21 cellular contexts compared by ENCODE assay signal in the genomic region with DNA sequence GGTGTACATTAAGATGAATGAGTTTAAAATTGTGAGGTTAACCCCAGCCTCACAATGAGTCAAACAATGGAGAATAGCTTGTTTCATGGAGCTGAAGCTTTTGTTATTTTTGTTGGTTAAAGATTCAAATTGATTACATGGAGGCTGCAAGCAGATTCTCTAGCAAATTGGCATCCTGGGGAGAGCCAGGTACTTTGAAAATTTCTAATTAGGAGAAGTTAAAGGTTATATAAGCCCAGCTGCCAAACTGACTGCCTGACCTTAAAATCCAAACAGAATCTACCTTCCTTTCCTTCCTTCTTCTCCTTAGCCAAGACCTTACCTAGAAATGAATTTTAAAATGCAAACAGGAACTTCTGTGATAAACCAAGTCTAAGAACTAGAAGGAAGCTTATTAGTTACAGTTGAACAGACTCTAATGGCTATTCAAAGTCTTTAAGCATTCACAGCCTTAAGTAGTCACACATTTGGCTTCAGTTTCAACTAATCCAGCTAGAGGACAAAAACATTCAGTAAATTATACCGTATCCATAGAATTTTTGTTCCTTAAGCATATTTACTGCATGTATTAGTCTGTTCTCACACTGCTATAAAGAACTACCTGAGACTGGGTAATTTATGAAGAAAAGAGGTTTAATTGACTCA. TPM values are rescaled to one million over a fixed set of nuclear protein-coding genes. Genes with fewer than 3 reads are reported as not detected.
DNase-seq lines count a peak whose midpoint lies in the region; ATAC-seq and TF ChIP-seq lines count a peak whose summit lies in the region.
"Had no signal": no experiment of that assay in that cellular context is flagged by ENCODE, and none has a peak within 500 bp of the region (broad histone marks: within the 10 kb centered on the region; RNA-seq: fewer than 3 reads in every experiment).

No MANE protein-coding gene starts in this region.

- peak; percentile 33 for ATAC-seq in stimulated activated naive CD8-positive, alpha-beta T cell treated with anti-CD3 and anti-CD28 coated beads, Interleukin-15, Interleukin-2, amounts not matched to agents 100 U/mL and 50 U/mL, for 24 hours
- no peak for ATAC-seq in stimulated activated naive CD8-positive, alpha-beta T cell treated with anti-CD3 and anti-CD28 coated beads, Interleukin-15, amount 100 ng/mL, for 72 hours
- peak; percentile 25 for ATAC-seq in activated T-helper 17 cell treated with anti-CD3 and anti-CD28 coated beads, Interleukin-2, amount 50 U/mL, for 72 hours (replicated peaks)
- ATAC-seq in body of pancreas (no peak), GM18909 (IDR thresholded peaks at IDR 0.05; ENCODE audit: poor library complexity, unreplicated experiment) (no peak)
- ATAC-seq: CD8-positive, alpha-beta T cell; Right ventricle myocardium inferior had no signal

- no peaks in the 10 kb centered on the region for H3K9me3 ChIP-seq in neural progenitor cell (ENCODE audit: low read depth)
- no peaks in the 10 kb centered on the region for H3K9me3 ChIP-seq in body of pancreas
- H3K9me3 ChIP-seq: Peyer's patch had no signal

- no peaks in the 10 kb centered on the region for H3K27me3 ChIP-seq in neural progenitor cell
- no peaks in the 10 kb centered on the region for H3K27me3 ChIP-seq in body of pancreas
- H3K27me3 ChIP-seq: BLaER1 treated with 17β-estradiol and CSF1 and Interleukin-3, amounts not matched to agents 10 nM and 100 nM; Peyer's patch had no signal

- intact Hi-C loops in body of pancreas (cut with DNase I): no loop called here
- intact Hi-C loops in posterior cingulate gyrus (cut with DNase I): no loop called here

- no peaks in the 10 kb centered on the region for H3K79me2 ChIP-seq in neural progenitor cell (ENCODE audit: low read depth)

- H3K9ac ChIP-seq in neural progenitor cell: no peak overlapping the region
- H3K9ac ChIP-seq: BLaER1 treated with 17β-estradiol and CSF1 and Interleukin-3, amounts not matched to agents 10 nM and 100 nM had no signal

- H3K36me3 Mint-ChIP-seq in activated T-helper 17 cell treated with anti-CD3 and anti-CD28 coated beads, Interleukin-2, amount 50 U/mL, for 72 hours (ENCODE audit: low read depth): no peaks in the 10 kb centered on the region
- peaks cover 4% of the 10 kb centered on the region for H3K36me3 Mint-ChIP-seq in neural progenitor cell

- 87 to 88% methylated on average over 1 of the region's 1 CpG for WGBS in body of pancreas, 2 donors

- H3K27ac ChIP-seq in neural progenitor cell (peak overlapping the region; percentile 98), body of pancreas (no peak overlapping the region)
- H3K27ac ChIP-seq: BLaER1 treated with 17β-estradiol and CSF1 and Interleukin-3, amounts not matched to agents 10 nM and 100 nM; Peyer's patch had no signal

- no peak for TF ChIP-seq POLR2A in body of pancreas (IDR thresholded peaks at IDR 0.05)

- TF ChIP-seq CTCF in neural progenitor cell (IDR thresholded peaks at IDR 0.05) (no peak), body of pancreas (IDR thresholded peaks at IDR 0.05) (no peak)

- no peak for DNase-seq in stimulated activated naive CD8-positive, alpha-beta T cell treated with anti-CD3 and anti-CD28 coated beads, Interleukin-15, Interleukin-2, amounts not matched to agents 100 U/mL and 50 U/mL, for 24 hours
- no peak for DNase-seq in stimulated activated naive CD8-positive, alpha-beta T cell treated with anti-CD3 and anti-CD28 coated beads, Interleukin-15, amount 100 ng/mL, for 72 hours
- peak; percentile 75 for DNase-seq in neural progenitor cell (ENCODE audit: low spot score)
- DNase-seq in body of pancreas: no peak
- DNase-seq in posterior cingulate gyrus: no peak
- DNase-seq: CD8-positive, alpha-beta T cell; DMS53; HCEC 1CT; MM.1S; NCI-H1092; NCI-H1436 treated with DMSO at 0.1 percent for 48 hours; NCI-H2081; NCI-H2171 treated with DMSO at 0.1 percent for 48 hours; NCI-H446; NCI-H526 treated with DMSO at 0.1 percent for 48 hours; NK-92 treated with Interleukin-12 subunit alpha and Interleukin-12 subunit beta, amount 100 ng/mL, for 24 hours; Peyer's patch had no signal

- peaks cover 0 to 7% of the 10 kb centered on the region in 2 donors for H3K9me3 Mint-ChIP-seq in stimulated activated naive CD8-positive, alpha-beta T cell treated with anti-CD3 and anti-CD28 coated beads, Interleukin-15, amount 100 ng/mL, for 72 hours
- H3K9me3 Mint-ChIP-seq in activated T-helper 17 cell treated with anti-CD3 and anti-CD28 coated beads, Interleukin-2, amount 50 U/mL, for 72 hours: no peaks in the 10 kb centered on the region
- H3K9me3 Mint-ChIP-seq in neural progenitor cell: peaks cover 13% of the 10 kb centered on the region
- H3K9me3 Mint-ChIP-seq: CD8-positive, alpha-beta T cell had no signal

- H3K4me2 ChIP-seq in neural progenitor cell: peak overlapping the region; percentile 66
- H3K4me2 ChIP-seq: BLaER1 treated with 17β-estradiol and CSF1 and Interleukin-3, amounts not matched to agents 10 nM and 100 nM had no signal

- peaks cover 57% of the 10 kb centered on the region for H3K4me1 ChIP-seq in neural progenitor cell
- H3K4me1 ChIP-seq in body of pancreas: peaks cover 16% of the 10 kb centered on the region
- H3K4me1 ChIP-seq: Peyer's patch had no signal

- peaks cover 8% of the 10 kb centered on the region for H3K27me3 Mint-ChIP-seq in stimulated activated naive CD8-positive, alpha-beta T cell treated with anti-CD3 and anti-CD28 coated beads, Interleukin-15, amount 100 ng/mL, for 72 hours
- no peaks in the 10 kb centered on the region for H3K27me3 Mint-ChIP-seq in activated T-helper 17 cell treated with anti-CD3 and anti-CD28 coated beads, Interleukin-2, amount 50 U/mL, for 72 hours
- H3K27me3 Mint-ChIP-seq in neural progenitor cell (ENCODE audit: insufficient read depth, low read depth): peaks cover 10% of the 10 kb centered on the region

- no peaks in the 10 kb centered on the region for H4K20me1 ChIP-seq in neural progenitor cell (ENCODE audit: low read depth)
- H4K20me1 ChIP-seq: BLaER1 treated with 17β-estradiol and CSF1 and Interleukin-3, amounts not matched to agents 10 nM and 100 nM had no signal

- H3F3A ChIP-seq in neural progenitor cell (ENCODE audit: low read depth): peaks cover 43% of the 10 kb centered on the region

- H2AFZ ChIP-seq in neural progenitor cell (replicated peaks): no peak overlapping the region

- H3K27ac Mint-ChIP-seq in stimulated activated naive CD8-positive, alpha-beta T cell treated with anti-CD3 and anti-CD28 coated beads, Interleukin-15, amount 100 ng/mL, for 72 hours: no peak overlapping the region
- peak overlapping the region; percentile 27 for H3K27ac Mint-ChIP-seq in activated T-helper 17 cell treated with anti-CD3 and anti-CD28 coated beads, Interleukin-2, amount 50 U/mL, for 72 hours
- peak overlapping the region; percentile 46 for H3K27ac Mint-ChIP-seq in neural progenitor cell
- H3K27ac Mint-ChIP-seq: CD8-positive, alpha-beta T cell had no signal

- H3K4me1 Mint-ChIP-seq in stimulated activated naive CD8-positive, alpha-beta T cell treated with anti-CD3 and anti-CD28 coated beads, Interleukin-15, amount 100 ng/mL, for 72 hours: peaks cover 41% of the 10 kb centered on the region
- H3K4me1 Mint-ChIP-seq in activated T-helper 17 cell treated with anti-CD3 and anti-CD28 coated beads, Interleukin-2, amount 50 U/mL, for 72 hours: peaks cover 26% of the 10 kb centered on the region
- peaks cover 22% of the 10 kb centered on the region for H3K4me1 Mint-ChIP-seq in neural progenitor cell

- H3K4me3 ChIP-seq in neural progenitor cell (peak overlapping the region; percentile 20), body of pancreas (no peak overlapping the region)
- H3K4me3 ChIP-seq: BLaER1 treated with 17β-estradiol and CSF1 and Interleukin-3, amounts not matched to agents 10 nM and 100 nM; Peyer's patch had no signal

- no peak overlapping the region for H3K4me3 Mint-ChIP-seq in stimulated activated naive CD8-positive, alpha-beta T cell treated with anti-CD3 and anti-CD28 coated beads, Interleukin-15, amount 100 ng/mL, for 72 hours
- H3K4me3 Mint-ChIP-seq in activated T-helper 17 cell treated with anti-CD3 and anti-CD28 coated beads, Interleukin-2, amount 50 U/mL, for 72 hours: no peak overlapping the region
- H3K4me3 Mint-ChIP-seq in neural progenitor cell: no peak overlapping the region
- H3K4me3 Mint-ChIP-seq: CD8-positive, alpha-beta T cell had no signal

- H3K36me3 ChIP-seq in neural progenitor cell: no peaks in the 10 kb centered on the region
- H3K36me3 ChIP-seq in body of pancreas (replicated peaks in 1 of 2; ENCODE audit: insufficient read depth in 1 of 2, low read depth in 2 of 2): no peaks in the 10 kb centered on the region
- H3K36me3 ChIP-seq: BLaER1 treated with 17β-estradiol and CSF1 and Interleukin-3, amounts not matched to agents 10 nM and 100 nM; Peyer's patch had no signal

RNA-seq across cellular contexts. Expression of a gene that starts 31.5 kb away (rescaled TPM):
- 10 to 100 TPM; 41.6 to 44.8 TPM for total RNA-seq in activated T-helper 17 cell treated with anti-CD3 and anti-CD28 coated beads, Interleukin-2, amount 50 U/mL, for 72 hours
- total RNA-seq in neural progenitor cell (ENCODE audit: low replicate concordance) (65.5 and 107 TPM in 2 replicates), body of pancreas (10 to 100 TPM; 15.2 to 24.9 TPM)

Comparison
In these comparisons a context has a peak if more than half of its experiments do, and no peak if none do; other contexts are left out.
1. ATAC-seq: peak in stimulated activated naive CD8-positive, alpha-beta T cell treated with anti-CD3 and anti-CD28 coated beads, Interleukin-15, Interleukin-2, amounts not matched to agents 100 U/mL and 50 U/mL, for 24 hours (single experiment) and activated T-helper 17 cell treated with anti-CD3 and anti-CD28 coated beads, Interleukin-2, amount 50 U/mL, for 72 hours (single experiment); none in stimulated activated naive CD8-positive, alpha-beta T cell treated with anti-CD3 and anti-CD28 coated beads, Interleukin-15, amount 100 ng/mL, for 72 hours (single experiment), body of pancreas (single experiment) and GM18909 (single experiment).
2. H3K27ac Mint-ChIP-seq: peak in activated T-helper 17 cell treated with anti-CD3 and anti-CD28 coated beads, Interleukin-2, amount 50 U/mL, for 72 hours (single experiment) and neural progenitor cell (single experiment); none in stimulated activated naive CD8-positive, alpha-beta T cell treated with anti-CD3 and anti-CD28 coated beads, Interleukin-15, amount 100 ng/mL, for 72 hours (0 of 2).